In the genomic region with DNA sequence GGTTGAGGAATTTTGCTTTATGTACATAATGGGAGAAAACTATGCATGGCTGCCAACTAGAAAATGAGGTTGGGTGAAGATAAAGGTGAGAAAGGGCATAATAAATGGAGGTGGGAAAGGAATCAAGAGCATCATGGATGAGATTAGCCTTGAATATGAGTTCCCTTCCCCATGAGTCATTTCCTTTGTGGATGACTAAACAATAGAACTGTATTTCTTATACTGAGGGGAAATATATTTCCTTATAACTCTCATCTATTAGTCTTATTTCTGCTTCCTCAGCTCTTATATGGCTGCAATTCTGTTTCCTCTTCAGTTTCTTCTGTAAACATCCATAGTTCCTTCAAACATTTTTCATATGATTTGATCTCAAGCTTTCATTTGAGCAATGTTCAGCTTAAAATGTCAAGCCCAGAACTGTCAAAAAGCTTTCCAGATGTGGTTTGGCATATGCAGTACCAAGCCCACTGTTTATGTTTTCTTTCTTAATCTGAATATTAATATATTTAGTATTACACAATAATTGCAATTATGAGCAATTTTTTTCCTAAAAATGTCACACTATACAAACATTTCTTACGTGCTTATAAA, we compare ENCODE assay signal across 14 cellular contexts.
DNase-seq lines count a peak whose midpoint lies in the region; ATAC-seq and TF ChIP-seq lines count a peak whose summit lies in the region.
"Had no signal": no experiment of that assay in that cellular context is flagged by ENCODE, and none has a peak within 500 bp of the region (broad histone marks: within the 10 kb centered on the region; RNA-seq: fewer than 3 reads in every experiment).

No MANE protein-coding gene starts in this region.

- H3K9me3 ChIP-seq in uterus, result no peaks in the 10 kb centered on the region
- H3K9me3 ChIP-seq: left lung had no signal

- H3K36me3 ChIP-seq in uterus, result no peaks in the 10 kb centered on the region
- H3K36me3 ChIP-seq: left lung had no signal

- intact Hi-C loops in uterus (cut with DNase I; ENCODE audit: low total_unique reads), result no loop called here

- TF ChIP-seq POLR2A in erythroblast (IDR thresholded peaks at IDR 0.05; ENCODE audit: low read length) (no peak), uterus (IDR thresholded peaks at IDR 0.05) (no peak)

- in situ Hi-C loops in astrocyte of the spinal cord (cut with HindIII; ENCODE audit: low sequenced_read_pairs), result no loop called here

- H3K4me1 ChIP-seq in uterus, result no peaks in the 10 kb centered on the region

- ATAC-seq in HG02623 (IDR thresholded peaks at IDR 0.05; ENCODE audit: unreplicated experiment), result no peak
- ATAC-seq: effector memory CD8-positive, alpha-beta T cell; left lung had no signal

- DNase-seq in Daoy (ENCODE audit: low read depth) (peak; percentile 46), LoVo (ENCODE audit: low spot score) (peak; percentile 5), astrocyte of the spinal cord (ENCODE audit: low read depth, low spot score) (peak; percentile 39), lung microvascular endothelial cell (ENCODE audit: low read depth in 2 of 2) (peak; percentile 30 to 76), erythroblast (lab: John Stamatoyannopoulos, UW) (no peak), uterus (no peak)
- no peak for DNase-seq in NK-92 treated with Interleukin-12 subunit alpha and Interleukin-12 subunit beta, amount 100 ng/mL, for 24 hours (lab: John Stamatoyannopoulos, UW)
- DNase-seq: activated CD4-positive, alpha-beta memory T cell treated with anti-CD3 and anti-CD28 coated beads for 36 hours; CD8-positive, alpha-beta memory T cell; effector memory CD8-positive, alpha-beta T cell; left lung; NCI-H1092 treated with DMSO at 0.1 percent for 48 hours; NCI-H510A had no signal

- H3K27me3 ChIP-seq in uterus, result no peaks in the 10 kb centered on the region

- no peak overlapping the region for H3K27ac ChIP-seq in uterus
- H3K27ac ChIP-seq: left lung had no signal

- H3K4me3 ChIP-seq in astrocyte of the spinal cord (ENCODE audit: low read depth, low read length) (no peak overlapping the region), uterus (no peak overlapping the region)
- H3K4me3 ChIP-seq: left lung had no signal

- TF ChIP-seq CTCF in astrocyte of the spinal cord (IDR thresholded peaks at IDR 0.05; ENCODE audit: low read depth, low read length) (no peak), uterus (IDR thresholded peaks at IDR 0.05) (no peak)

Comparison
In these comparisons a context has a peak if more than half of its experiments do, and no peak if none do; other contexts are left out.
1. DNase-seq: peak in Daoy (single experiment), LoVo (single experiment), astrocyte of the spinal cord (single experiment) and lung microvascular endothelial cell (2 of 2); none in NK-92 treated with Interleukin-12 subunit alpha and Interleukin-12 subunit beta, amount 100 ng/mL, for 24 hours (single experiment), erythroblast (0 of 2) and uterus (0 of 2).